Comparison of ENCODE assay signal across 8 cellular contexts in the genomic region with DNA sequence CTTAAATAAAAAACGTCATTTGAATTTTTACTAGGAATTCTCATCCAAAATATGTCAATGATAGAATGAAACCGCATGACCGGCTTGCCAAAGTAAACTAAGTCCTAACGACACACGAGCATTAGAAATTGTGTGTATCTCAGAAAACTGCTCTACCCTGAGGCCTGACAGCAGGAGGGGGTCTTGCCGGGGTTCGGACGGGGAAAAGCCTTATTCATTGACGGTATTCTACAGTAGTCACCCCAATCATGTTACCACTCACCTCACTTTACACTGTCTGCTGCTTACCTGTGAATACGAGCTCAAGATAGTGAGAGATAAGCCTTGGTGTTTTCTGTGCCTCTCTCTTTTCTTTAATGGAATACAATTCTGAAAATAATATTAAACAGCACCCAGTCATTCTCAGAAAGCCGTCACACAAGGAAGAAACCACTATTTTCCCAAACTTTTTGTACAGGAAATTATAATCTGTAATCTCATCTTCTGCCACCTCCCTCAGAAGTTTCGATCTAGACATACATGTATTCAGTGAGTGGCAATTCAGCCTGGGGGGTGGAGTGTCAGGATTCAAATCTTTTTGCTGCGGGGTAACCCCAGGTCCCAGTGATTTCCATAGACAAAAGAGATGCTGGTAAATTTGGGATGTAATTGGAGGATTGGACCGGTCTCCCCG. TPM values are rescaled to one million over a fixed set of nuclear protein-coding genes. Genes with fewer than 3 reads are reported as not detected.
A peak's percentile ranks its signal among the peaks of the same experiment; 100 is the strongest.
DNase-seq lines count a peak whose midpoint lies in the region; ATAC-seq and TF ChIP-seq lines count a peak whose summit lies in the region.

No MANE protein-coding gene starts in this region.

- no peaks in the 10 kb centered on the region for H3K9me3 ChIP-seq in gastrocnemius medialis

- TF ChIP-seq CTCF in HL-60 (IDR thresholded peaks at IDR 0.05; ENCODE audit: insufficient read depth, low read length): no peak
- no peak for TF ChIP-seq CTCF in gastrocnemius medialis (IDR thresholded peaks at IDR 0.05 in 4 of 5, conservative IDR thresholded peaks at IDR 0.05 in 1 of 5)

- TF ChIP-seq POLR2A in gastrocnemius medialis (IDR thresholded peaks at IDR 0.05): no peak

- H3K4me3 Mint-ChIP-seq in effector memory CD8-positive, alpha-beta T cell: peak overlapping the region; percentile 92 to 97

- H3K27ac Mint-ChIP-seq in effector memory CD8-positive, alpha-beta T cell: peak overlapping the region; percentile 83 to 93

- ATAC-seq in GM19395 (IDR thresholded peaks at IDR 0.05; ENCODE audit: unreplicated experiment) (peak; percentile 20), gastrocnemius medialis (no peak), HG03442 (IDR thresholded peaks at IDR 0.05; ENCODE audit: unreplicated experiment) (no peak), GM19324 (IDR thresholded peaks at IDR 0.05; ENCODE audit: low FRiP score, unreplicated experiment) (no peak), GM19328 (IDR thresholded peaks at IDR 0.05; ENCODE audit: unreplicated experiment) (no peak)
- peak; percentile 25 for ATAC-seq in effector memory CD8-positive, alpha-beta T cell (replicated peaks)

- H3K27ac ChIP-seq in HL-60 (replicated peaks) (no peak overlapping the region), gastrocnemius medialis (peak overlapping the region; percentile 75 to 84 (median 82))

- intact Hi-C loops in gastrocnemius medialis (cut with DNase I; ENCODE audit: low total_unique reads): loop anchor here (1.0 to 10.0 kb wide), 4 partner anchors 172 to 760 kb away; a partner anchor contains a TSS
- intact Hi-C loops in posterior cingulate gyrus (cut with DNase I): loop anchor here (1.0 to 10.0 kb wide), 2 partner anchors 270 to 574 kb away; no protein-coding TSS in a partner anchor

- peaks cover 40% of the 10 kb centered on the region for H3K36me3 Mint-ChIP-seq in effector memory CD8-positive, alpha-beta T cell (ENCODE audit: insufficient read depth)

- no peaks in the 10 kb centered on the region for H3K9me3 Mint-ChIP-seq in effector memory CD8-positive, alpha-beta T cell

- H3K4me1 Mint-ChIP-seq in effector memory CD8-positive, alpha-beta T cell (ENCODE audit: low read depth in 2 of 2): peaks cover 38 to 39% of the 10 kb centered on the region in 2 donors

- no peaks in the 10 kb centered on the region for H3K36me3 ChIP-seq in gastrocnemius medialis

- peaks cover 32 to 45% of the 10 kb centered on the region in 2 donors for H3K4me1 ChIP-seq in gastrocnemius medialis

- in situ Hi-C loops in gastrocnemius medialis (cut with MboI; ENCODE audit: low sequenced_read_pairs in 4 of 4): loop anchor here (10.0 to 25.0 kb wide), 5 partner anchors 170 to 852 kb away; a partner anchor contains a TSS

- H3K27me3 ChIP-seq in HL-60 (ENCODE audit: insufficient read depth, poor library complexity, severe bottlenecking): no peaks in the 10 kb centered on the region
- H3K27me3 ChIP-seq in gastrocnemius medialis: no peaks in the 10 kb centered on the region

- H3K4me3 ChIP-seq in HL-60 (replicated peaks; ENCODE audit: insufficient read depth, low read length): peak overlapping the region; percentile 72; the same call in 1 of the 2 replicates
- H3K4me3 ChIP-seq in gastrocnemius medialis: peak overlapping the region; percentile 63 to 82 (median 74)

- DNase-seq in HL-60 (ENCODE audit: low read depth in 1 of 2, low spot score in 1 of 2) (no peak), gastrocnemius medialis (no peak), posterior cingulate gyrus (no peak)
- no peak for DNase-seq in effector memory CD8-positive, alpha-beta T cell

- H3K27me3 Mint-ChIP-seq in effector memory CD8-positive, alpha-beta T cell: peaks cover under 1 to 5% of the 10 kb centered on the region in 2 donors

RNA-seq across cellular contexts. Expression of a gene that starts 0.5 kb away (rescaled TPM):
- 1 to 10 TPM; 2.7 to 4.8 (median 4.3) TPM for total RNA-seq in gastrocnemius medialis

RNA-seq across cellular contexts. Expression of a gene that starts 13.2 kb away (rescaled TPM):
- 10 to 100 TPM; 23.2 to 38.4 (median 28.0) TPM for total RNA-seq in gastrocnemius medialis

RNA-seq across cellular contexts. Expression of a gene that starts 52.0 kb away (rescaled TPM):
- total RNA-seq in gastrocnemius medialis: 1 to 10 TPM; 3.0 to 5.4 (median 3.1) TPM

Comparison
In these comparisons a context has a peak if more than half of its experiments do, and no peak if none do; other contexts are left out.
1. ATAC-seq: peak in GM19395 (single experiment) and effector memory CD8-positive, alpha-beta T cell (single experiment); none in gastrocnemius medialis (0 of 2), HG03442 (single experiment), GM19324 (single experiment) and GM19328 (single experiment).